In the genomic region with DNA sequence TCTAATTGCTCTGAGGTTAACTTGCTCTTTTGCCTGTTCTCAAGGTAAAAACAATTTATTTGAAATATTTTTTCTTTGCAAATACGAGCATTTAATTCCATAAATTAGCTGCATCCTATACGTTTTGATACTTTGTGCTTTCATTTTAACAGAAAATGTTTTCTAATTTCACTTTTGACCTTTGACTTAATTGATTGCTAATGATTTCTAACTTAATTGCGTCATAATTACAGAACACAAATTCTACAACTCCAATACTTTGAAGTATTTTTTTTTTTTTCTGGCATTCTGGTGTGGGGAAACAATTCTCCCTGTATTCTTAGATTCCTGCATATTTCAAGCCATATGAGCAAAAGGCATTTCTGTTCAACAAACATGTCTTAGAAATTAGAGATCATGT, we compare ENCODE assay signal across 35 cellular contexts.
"Had no signal": no experiment of that assay in that cellular context is flagged by ENCODE, and none has a peak within 500 bp of the region (broad histone marks: within the 10 kb centered on the region; RNA-seq: fewer than 3 reads in every experiment).

No MANE protein-coding gene starts in this region.

- H3K36me3 ChIP-seq: MG63 had no signal

- H3K4me3 ChIP-seq: MG63 had no signal

- H3K27me3 ChIP-seq: MG63 had no signal

- DNase-seq: Karpas-422, Kasumi-1, MG63, MM.1S, MV-4-11, NCI-H1048, NCI-H1092, NCI-H1092 treated with DMSO at 0.1 percent for 48 hours, NCI-H1105, NCI-H1105 treated with DMSO at 0.1 percent for 48 hours, NCI-H1417, NCI-H1417 treated with DMSO at 0.1 percent for 48 hours, NCI-H1436, NCI-H1436 treated with DMSO at 0.1 percent for 48 hours, NCI-H146, NCI-H1694, NCI-H1694 treated with DMSO at 0.1 percent for 48 hours, NCI-H187, NCI-H187 treated with DMSO at 0.1 percent for 48 hours, NCI-H1930, NCI-H2029, NCI-H2029 treated with DMSO at 0.1 percent for 48 hours, NCI-H2081, NCI-H2081 treated with DMSO at 0.1 percent for 48 hours, NCI-H2107, NCI-H2171, NCI-H2171 treated with DMSO at 0.1 percent for 48 hours, NCI-H2227 treated with DMSO at 0.1 percent for 48 hours, NCI-H226, NCI-H345, NCI-H446, NCI-H446 treated with DMSO at 0.1 percent for 48 hours, NCI-H510A, NCI-H510A treated with DMSO at 0.1 percent for 48 hours, NCI-H524 had no signal

- H3K9me3 ChIP-seq: MG63 had no signal
